ENCODE assay signal across 16 cellular contexts in genomic region chr7:27735165-27735564, GRCh38.
"Had no signal": no experiment of that assay in that cellular context is flagged by ENCODE, and none has a peak within 500 bp of the region (broad histone marks: within the 10 kb centered on the region; RNA-seq: fewer than 3 reads in every experiment).

No MANE protein-coding gene starts in this region.

- H3K27ac ChIP-seq: cardiac muscle cell, heart left ventricle, neutrophil, right atrium auricular region, suprapubic skin had no signal

- H3K27me3 ChIP-seq: cardiac muscle cell, heart left ventricle, neutrophil, right atrium auricular region, suprapubic skin had no signal

- FAIRE-seq: colon, frontal cortex had no signal

- DNase-seq: activated CD4-positive, alpha-beta T cell treated with anti-CD3 and anti-CD28 coated beads for 4 hours; activated naive CD4-positive, alpha-beta T cell; activated naive CD8-positive, alpha-beta T cell treated with anti-CD3 and anti-CD28 coated beads, Interleukin-2, amount 50 U/mL, for 24 hours; heart left ventricle; islet precursor cell; left ventricle myocardium superior; naive thymus-derived CD4-positive, alpha-beta T cell; posterior cingulate gyrus; stimulated activated CD4-positive, alpha-beta T cell treated with anti-CD3 and anti-CD28 coated beads, Interleukin-1b, Interleukin-23, amount 100 ng/mL, for 48 hours; stimulated activated naive B cell treated with anti-CD40 and anti-IgM and Interleukin-4, amounts not matched to agents 10 μg/mL and 1 μg/mL and 100 μg/mL, for 72 hours had no signal

- H3K4me3 ChIP-seq: cardiac muscle cell, heart left ventricle, right atrium auricular region, suprapubic skin had no signal

- H3K36me3 ChIP-seq: cardiac muscle cell, heart left ventricle, neutrophil, right atrium auricular region, suprapubic skin had no signal

- H3K9me3 ChIP-seq: heart left ventricle, neutrophil, right atrium auricular region, suprapubic skin had no signal
